In the genomic region with DNA sequence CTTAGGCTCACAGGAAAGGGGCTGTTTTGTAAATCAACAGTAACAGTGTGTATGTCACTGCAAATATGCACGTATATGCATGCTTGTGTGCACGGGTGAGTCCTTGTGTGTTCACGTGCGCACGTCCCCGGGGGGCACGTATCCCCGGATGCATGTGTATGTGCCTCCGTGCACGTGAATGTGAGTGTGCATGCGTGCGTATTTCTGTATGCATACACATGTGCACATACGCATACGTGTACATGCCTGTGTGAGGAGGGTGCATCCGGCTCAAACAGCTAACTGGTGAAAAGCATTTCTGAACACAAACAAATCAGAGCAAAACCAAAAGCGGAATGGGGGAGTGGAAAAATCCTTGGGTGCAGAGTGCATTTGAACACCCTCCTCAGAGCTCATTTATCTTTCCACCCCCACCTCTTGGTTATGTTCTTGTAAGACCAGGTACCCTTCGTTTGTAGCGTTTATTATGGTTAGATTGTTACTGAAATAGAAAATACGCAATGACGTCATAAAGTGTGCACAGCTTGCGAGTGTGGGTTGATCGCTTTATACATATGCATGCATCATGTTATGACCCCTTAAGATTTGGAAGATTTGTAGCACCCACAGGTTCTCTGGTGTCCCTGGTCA, we compare ENCODE assay signal across 8 cellular contexts. TPM values are rescaled to one million over a fixed set of nuclear protein-coding genes. Genes with fewer than 3 reads are reported as not detected.
DNase-seq lines count a peak whose midpoint lies in the region; ATAC-seq and TF ChIP-seq lines count a peak whose summit lies in the region.

No MANE protein-coding gene starts in this region.

- peaks cover 5% of the 10 kb centered on the region for H3K27me3 Mint-ChIP-seq in CD4-positive, CD25-positive, alpha-beta regulatory T cell
- H3K27me3 Mint-ChIP-seq in activated T-helper 17 cell treated with anti-CD3 and anti-CD28 coated beads, Interleukin-2, amount 50 U/mL, for 72 hours = no peaks in the 10 kb centered on the region
- peaks cover 7% of the 10 kb centered on the region for H3K27me3 Mint-ChIP-seq in HFFc6 (ENCODE audit: insufficient read depth)

- DNase-seq in CD4-positive, CD25-positive, alpha-beta regulatory T cell = peak; percentile 66 to 91 (median 87)
- DNase-seq in left ventricle myocardium inferior (no peak), HFFc6 (no peak), kidney tubule cell (ENCODE audit: low spot score) (no peak)
- peak; percentile 63 for DNase-seq in stimulated activated naive CD8-positive, alpha-beta T cell treated with anti-CD3 and anti-CD28 coated beads, Interleukin-15, Interleukin-2, amounts not matched to agents 100 U/mL and 50 U/mL, for 24 hours

- peak overlapping the region; percentile 94 for H2AFZ ChIP-seq in Loucy (ENCODE audit: low read length)

- peaks cover 2% of the 10 kb centered on the region for H3K36me3 ChIP-seq in CD4-positive, CD25-positive, alpha-beta regulatory T cell (ENCODE audit: control insufficient read depth, insufficient read depth, low read length)
- H3K36me3 ChIP-seq in Loucy (ENCODE audit: insufficient read depth, low read length) (no peaks in the 10 kb centered on the region), left ventricle myocardium inferior (peaks cover 10% of the 10 kb centered on the region)

- no peaks in the 10 kb centered on the region for H3K9me3 ChIP-seq in CD4-positive, CD25-positive, alpha-beta regulatory T cell (ENCODE audit: control insufficient read depth in 2 of 2, low read length in 2 of 2)
- H3K9me3 ChIP-seq in Loucy (ENCODE audit: insufficient read depth, low read depth, low read length) (no peaks in the 10 kb centered on the region), left ventricle myocardium inferior (replicated peaks) (no peaks in the 10 kb centered on the region)

- TF ChIP-seq CTCF in Loucy (conservative IDR thresholded peaks at IDR 0.05; ENCODE audit: low read length) (no peak), left ventricle myocardium inferior (IDR thresholded peaks at IDR 0.05; ENCODE audit: borderline replicate concordance) (no peak), HFFc6 (IDR thresholded peaks at IDR 0.05) (no peak)

- peak; percentile 59 to 66 for ATAC-seq in CD4-positive, CD25-positive, alpha-beta regulatory T cell (ENCODE audit: low read depth in 2 of 2)
- ATAC-seq in GM21515 (IDR thresholded peaks at IDR 0.05; ENCODE audit: unreplicated experiment) = peak; percentile 42
- ATAC-seq in activated T-helper 17 cell treated with anti-CD3 and anti-CD28 coated beads, Interleukin-2, amount 50 U/mL, for 72 hours (replicated peaks) = peak; percentile 59
- peak; percentile 64 for ATAC-seq in stimulated activated naive CD8-positive, alpha-beta T cell treated with anti-CD3 and anti-CD28 coated beads, Interleukin-15, Interleukin-2, amounts not matched to agents 100 U/mL and 50 U/mL, for 24 hours

- H3K36me3 Mint-ChIP-seq in CD4-positive, CD25-positive, alpha-beta regulatory T cell = peaks cover 4% of the 10 kb centered on the region
- no peaks in the 10 kb centered on the region for H3K36me3 Mint-ChIP-seq in activated T-helper 17 cell treated with anti-CD3 and anti-CD28 coated beads, Interleukin-2, amount 50 U/mL, for 72 hours (ENCODE audit: low read depth)
- no peaks in the 10 kb centered on the region for H3K36me3 Mint-ChIP-seq in HFFc6 (ENCODE audit: low read depth)

- peaks cover 35% of the 10 kb centered on the region for H3K4me1 ChIP-seq in CD4-positive, CD25-positive, alpha-beta regulatory T cell (ENCODE audit: control insufficient read depth, insufficient read depth, low read length, poor library complexity, severe bottlenecking)
- H3K4me1 ChIP-seq in Loucy (ENCODE audit: insufficient read depth, low read length, poor library complexity, severe bottlenecking) (peaks cover 30% of the 10 kb centered on the region), left ventricle myocardium inferior (peaks cover 36% of the 10 kb centered on the region)

- H3K27me3 ChIP-seq in CD4-positive, CD25-positive, alpha-beta regulatory T cell (ENCODE audit: control insufficient read depth, insufficient read depth, low read length) = no peaks in the 10 kb centered on the region
- H3K27me3 ChIP-seq in Loucy (ENCODE audit: insufficient read depth, low read length, poor library complexity, severe bottlenecking) (no peaks in the 10 kb centered on the region), left ventricle myocardium inferior (ENCODE audit: low read depth) (no peaks in the 10 kb centered on the region)

- peak overlapping the region; percentile 96 for H3K4me2 ChIP-seq in Loucy (ENCODE audit: low read depth, low read length, poor library complexity, severe bottlenecking)

- peak overlapping the region; percentile 91 to 97 (median 91) for H3K4me3 Mint-ChIP-seq in CD4-positive, CD25-positive, alpha-beta regulatory T cell
- H3K4me3 Mint-ChIP-seq in activated T-helper 17 cell treated with anti-CD3 and anti-CD28 coated beads, Interleukin-2, amount 50 U/mL, for 72 hours = peak overlapping the region; percentile 87
- no peak overlapping the region for H3K4me3 Mint-ChIP-seq in HFFc6

- intact Hi-C loops in left ventricle myocardium inferior (cut with micrococcal nuclease) = no loop called here

- H3K9ac ChIP-seq in Loucy (ENCODE audit: low read depth, low read length, poor library complexity, severe bottlenecking) = peak overlapping the region; percentile 78

- H3K9me3 Mint-ChIP-seq in CD4-positive, CD25-positive, alpha-beta regulatory T cell = no peaks in the 10 kb centered on the region
- no peaks in the 10 kb centered on the region for H3K9me3 Mint-ChIP-seq in activated T-helper 17 cell treated with anti-CD3 and anti-CD28 coated beads, Interleukin-2, amount 50 U/mL, for 72 hours
- no peaks in the 10 kb centered on the region for H3K9me3 Mint-ChIP-seq in HFFc6

- no peaks in the 10 kb centered on the region for H3K9me2 ChIP-seq in Loucy (replicated peaks; ENCODE audit: low read depth, low read length)

- H3K27ac ChIP-seq in CD4-positive, CD25-positive, alpha-beta regulatory T cell (ENCODE audit: insufficient read depth, low read length, poor library complexity, severe bottlenecking) = peak overlapping the region; percentile 98
- peak overlapping the region; percentile 80 for H3K27ac ChIP-seq in left ventricle myocardium inferior (replicated peaks)

- H3K79me2 ChIP-seq in Loucy (ENCODE audit: insufficient read depth, low read length) = no peaks in the 10 kb centered on the region

- H3F3A ChIP-seq in Loucy (ENCODE audit: low read depth) = 0 out of 2 replicates have a peak, but pooled peaks cover 4% of the 10 kb centered on the region

- peak overlapping the region; percentile 82 for H3K4me3 ChIP-seq in CD4-positive, CD25-positive, alpha-beta regulatory T cell (ENCODE audit: low read depth, low read length)
- H3K4me3 ChIP-seq in Loucy (ENCODE audit: low read length, poor library complexity, severe bottlenecking) = peak overlapping the region; percentile 78
- H3K4me3 ChIP-seq in left ventricle myocardium inferior = peak overlapping the region; percentile 61

- H3K27ac Mint-ChIP-seq in CD4-positive, CD25-positive, alpha-beta regulatory T cell = peak overlapping the region; percentile 96 to 98 (median 97)
- H3K27ac Mint-ChIP-seq in activated T-helper 17 cell treated with anti-CD3 and anti-CD28 coated beads, Interleukin-2, amount 50 U/mL, for 72 hours = peak overlapping the region; percentile 96
- no peak overlapping the region for H3K27ac Mint-ChIP-seq in HFFc6

- H3K4me1 Mint-ChIP-seq in CD4-positive, CD25-positive, alpha-beta regulatory T cell = peaks cover 0 to 41% (median 24%) of the 10 kb centered on the region in 4 donors
- H3K4me1 Mint-ChIP-seq in activated T-helper 17 cell treated with anti-CD3 and anti-CD28 coated beads, Interleukin-2, amount 50 U/mL, for 72 hours = peaks cover 19% of the 10 kb centered on the region
- peaks cover 25% of the 10 kb centered on the region for H3K4me1 Mint-ChIP-seq in HFFc6 (ENCODE audit: low read depth)

- no peaks in the 10 kb centered on the region for H4K20me1 ChIP-seq in Loucy (ENCODE audit: insufficient read depth, low read length, poor library complexity, severe bottlenecking)

RNA-seq across cellular contexts. Expression of gene ARSA, which starts 7.0 kb away (rescaled TPM):
- total RNA-seq in CD4-positive, CD25-positive, alpha-beta regulatory T cell = 81.3 TPM
- polyA plus RNA-seq in CD4-positive, CD25-positive, alpha-beta regulatory T cell = 10 to 100 TPM in 3 of 4 donors, 1 to 10 TPM in 1; 8.0 to 11.3 (median 10.5) TPM
- total RNA-seq in activated T-helper 17 cell treated with anti-CD3 and anti-CD28 coated beads, Interleukin-2, amount 50 U/mL, for 72 hours = 10 to 100 TPM; 23.6 to 28.3 TPM
- total RNA-seq in left ventricle myocardium inferior = 23.5 TPM
- total RNA-seq in HFFc6 (2021; fragmentation: NEBNext Ultra II Directional; extraction: Animal tissue kit (Norgen Biotek cat#: 25700)) = 10 to 100 TPM; 28.0 to 35.4 (median 30.6) TPM

RNA-seq across cellular contexts. Expression of gene MAPK8IP2, which starts 20.4 kb away (rescaled TPM):
- 0.30 TPM for total RNA-seq in CD4-positive, CD25-positive, alpha-beta regulatory T cell
- polyA plus RNA-seq in CD4-positive, CD25-positive, alpha-beta regulatory T cell = not detected
- under 1 TPM; 0.50 to 0.65 TPM for total RNA-seq in activated T-helper 17 cell treated with anti-CD3 and anti-CD28 coated beads, Interleukin-2, amount 50 U/mL, for 72 hours
- 0.33 TPM for total RNA-seq in left ventricle myocardium inferior
- total RNA-seq in HFFc6 (2021; fragmentation: NEBNext Ultra II Directional; extraction: Animal tissue kit (Norgen Biotek cat#: 25700)) = under 1 TPM; 0.14 to 0.25 (median 0.15) TPM

RNA-seq across cellular contexts. Expression of gene CHKB, which starts 38.3 kb away (rescaled TPM):
- 162 TPM for total RNA-seq in CD4-positive, CD25-positive, alpha-beta regulatory T cell
- 10 to 100 TPM; 39.8 to 51.7 (median 43.4) TPM for polyA plus RNA-seq in CD4-positive, CD25-positive, alpha-beta regulatory T cell
- total RNA-seq in activated T-helper 17 cell treated with anti-CD3 and anti-CD28 coated beads, Interleukin-2, amount 50 U/mL, for 72 hours = 10 to 100 TPM; 72.3 to 86.2 TPM
- 36.0 TPM for total RNA-seq in left ventricle myocardium inferior
- 10 to 100 TPM; 21.1 to 26.2 (median 25.2) TPM for total RNA-seq in HFFc6 (2021; fragmentation: NEBNext Ultra II Directional; extraction: Animal tissue kit (Norgen Biotek cat#: 25700))

RNA-seq across cellular contexts. Expression of gene CPT1B, which starts 42.7 kb away (rescaled TPM):
- total RNA-seq in CD4-positive, CD25-positive, alpha-beta regulatory T cell = 71.8 TPM
- polyA plus RNA-seq in CD4-positive, CD25-positive, alpha-beta regulatory T cell = under 1 TPM in 3 of 4 donors, not detected in 1; 0.25 to 0.76 (median 0.27) TPM
- 10 to 100 TPM; 57.3 to 62.8 TPM for total RNA-seq in activated T-helper 17 cell treated with anti-CD3 and anti-CD28 coated beads, Interleukin-2, amount 50 U/mL, for 72 hours
- 394 TPM for total RNA-seq in left ventricle myocardium inferior
- total RNA-seq in HFFc6 (2021; fragmentation: NEBNext Ultra II Directional; extraction: Animal tissue kit (Norgen Biotek cat#: 25700)) = 1 to 10 TPM in 5 of 6 experiments, under 1 TPM in 1; 0.82 to 3.0 (median 1.5) TPM

RNA-seq across cellular contexts. Expression of gene SHANK3, which starts 51.6 kb away (rescaled TPM):
- 0.67 TPM for total RNA-seq in CD4-positive, CD25-positive, alpha-beta regulatory T cell
- polyA plus RNA-seq in CD4-positive, CD25-positive, alpha-beta regulatory T cell = not detected
- under 1 TPM in 1 of 2 donors, not detected in 1; 0.19 TPM for total RNA-seq in activated T-helper 17 cell treated with anti-CD3 and anti-CD28 coated beads, Interleukin-2, amount 50 U/mL, for 72 hours
- 23.1 TPM for total RNA-seq in left ventricle myocardium inferior
- under 1 TPM; 0.65 to 0.97 (median 0.68) TPM for total RNA-seq in HFFc6 (2021; fragmentation: NEBNext Ultra II Directional; extraction: Animal tissue kit (Norgen Biotek cat#: 25700))

Comparison
In these comparisons a context has a peak if more than half of its experiments do, and no peak if none do; other contexts are left out.
1. DNase-seq: peak in CD4-positive, CD25-positive, alpha-beta regulatory T cell (3 of 3) and stimulated activated naive CD8-positive, alpha-beta T cell treated with anti-CD3 and anti-CD28 coated beads, Interleukin-15, Interleukin-2, amounts not matched to agents 100 U/mL and 50 U/mL, for 24 hours (single experiment); none in left ventricle myocardium inferior (single experiment), HFFc6 (single experiment) and kidney tubule cell (single experiment).
2. Peak in every context shown above with its lines, with median percentiles within 50 percentile points of each other: ATAC-seq and H3K4me3 ChIP-seq.